8 cellular contexts compared by ENCODE assay signal in the genomic region with DNA sequence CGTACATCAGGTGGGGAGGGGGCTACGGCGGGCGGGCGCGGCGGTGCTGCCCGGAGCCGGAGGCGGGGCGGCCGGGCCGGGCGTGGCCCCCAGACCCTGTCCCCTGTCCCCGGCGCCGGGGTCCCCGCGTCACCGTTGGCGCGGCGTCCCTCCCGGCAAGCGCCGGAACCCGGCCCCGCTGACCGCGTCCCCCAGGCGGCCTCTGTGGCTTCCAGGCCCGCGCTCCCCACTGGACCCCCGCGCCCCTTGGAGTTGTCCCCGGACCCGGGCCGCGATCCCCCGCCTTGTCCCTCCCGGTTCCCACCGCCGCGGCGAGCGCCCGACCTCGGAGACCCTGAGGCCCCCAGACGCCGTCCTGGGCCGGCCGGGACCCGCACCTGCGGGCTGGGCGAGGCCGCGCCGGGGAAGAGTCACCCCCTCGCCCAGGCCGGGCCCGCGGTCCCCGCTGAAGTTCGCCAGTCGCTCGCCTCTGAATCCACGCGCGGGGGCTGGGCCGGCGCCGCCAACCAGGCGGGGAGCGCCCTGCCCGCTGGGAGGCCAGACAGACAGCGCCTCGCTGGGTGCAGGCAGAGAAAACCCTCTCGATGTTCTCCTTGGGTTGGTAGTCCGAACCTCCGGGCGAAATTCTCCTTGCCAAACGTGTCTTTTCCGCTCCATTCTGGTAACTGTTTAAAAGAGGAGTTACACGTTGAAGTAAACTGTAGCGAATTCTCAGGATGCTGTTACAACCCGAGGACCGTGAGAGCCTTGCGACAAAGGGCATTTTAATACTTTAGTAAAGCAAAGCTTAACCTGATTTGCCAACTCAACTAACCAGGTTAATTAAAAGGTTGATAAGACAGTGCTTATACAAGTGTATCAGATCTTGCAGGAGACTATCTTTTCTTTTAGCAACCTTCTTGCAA. TPM values are rescaled to one million over a fixed set of nuclear protein-coding genes. Genes with fewer than 3 reads are reported as not detected.
DNase-seq lines count a peak whose midpoint lies in the region; ATAC-seq and TF ChIP-seq lines count a peak whose summit lies in the region.

No MANE protein-coding gene starts in this region.

- peaks cover 80% of the 10 kb centered on the region for H3K79me2 ChIP-seq in hepatocyte

- H3K27ac ChIP-seq in hepatocyte (peak overlapping the region; percentile 94), rectal smooth muscle tissue (ENCODE audit: low read depth, low read length) (peak overlapping the region; percentile 89)

- H3K9ac ChIP-seq in rectal smooth muscle tissue (ENCODE audit: low read length): peak overlapping the region; percentile 70

- no peaks in the 10 kb centered on the region for H4K20me1 ChIP-seq in hepatocyte (ENCODE audit: insufficient read depth, poor library complexity, severe bottlenecking)

- WGBS in hepatocyte (ENCODE audit: low lambda C conversion rate, missing lambda C conversion rate): 1% methylated on average over 37 of the region's 88 CpGs

- no peak for TF ChIP-seq CTCF in astrocyte of the cerebellum (IDR thresholded peaks at IDR 0.05; ENCODE audit: low read depth, low read length, missing control alignments)
- TF ChIP-seq CTCF in hepatocyte (IDR thresholded peaks at IDR 0.05; ENCODE audit: poor library complexity): no peak

- H3K27me3 ChIP-seq in hepatocyte: no peaks in the 10 kb centered on the region
- no peaks in the 10 kb centered on the region for H3K27me3 ChIP-seq in rectal smooth muscle tissue (ENCODE audit: control insufficient read depth, insufficient read depth, low read length)

- H3K4me3 ChIP-seq in astrocyte of the cerebellum (ENCODE audit: low read depth, low read length) (peak overlapping the region; percentile 67), hepatocyte (peak overlapping the region; percentile 95), rectal smooth muscle tissue (ENCODE audit: low read length) (peak overlapping the region; percentile 84)

- H3K4me2 ChIP-seq in hepatocyte: peak overlapping the region; percentile 76

- H2AFZ ChIP-seq in hepatocyte: peak overlapping the region; percentile 54

- H3K4me1 ChIP-seq in hepatocyte (ENCODE audit: insufficient read depth): peaks cover 12% of the 10 kb centered on the region
- peaks cover 22% of the 10 kb centered on the region for H3K4me1 ChIP-seq in rectal smooth muscle tissue (ENCODE audit: control insufficient read depth, insufficient read depth, low read length)

- no peaks in the 10 kb centered on the region for H3K36me3 ChIP-seq in hepatocyte (replicated peaks; ENCODE audit: insufficient read depth, low read depth)
- no peaks in the 10 kb centered on the region for H3K36me3 ChIP-seq in rectal smooth muscle tissue (ENCODE audit: control insufficient read depth, insufficient read depth, low read length)

- DNase-seq in Ammon's horn (ENCODE audit: low spot score) (peak; percentile 36), GM19238 (ENCODE audit: insufficient read length, low spot score) (peak; percentile 39), T-helper 1 cell (peak; percentile 12 to 37 (median 18)), astrocyte of the cerebellum (ENCODE audit: low read depth) (no peak), hepatocyte (ENCODE audit: low spot score) (peak; percentile 81), NCI-H524 treated with DMSO at 0.1 percent for 48 hours (lab: John Stamatoyannopoulos, UW) (no peak)

- peak; percentile 38 for ATAC-seq in HG03432 (IDR thresholded peaks at IDR 0.05; ENCODE audit: unreplicated experiment)

- no peaks in the 10 kb centered on the region for H3K9me3 ChIP-seq in hepatocyte (ENCODE audit: low read depth)

- in situ Hi-C loops in astrocyte of the cerebellum (cut with HindIII; ENCODE audit: low sequenced_read_pairs): no loop called here

- no peaks in the 10 kb centered on the region for H3K9me2 ChIP-seq in hepatocyte (replicated peaks; ENCODE audit: insufficient read depth)

RNA-seq across cellular contexts. Expression of a gene that starts 0.8 kb away (rescaled TPM):
- 10.9 TPM in 2 replicates for total RNA-seq in hepatocyte
- polyA plus RNA-seq in hepatocyte: 2.1 and 3.4 TPM in 2 replicates

Comparison
In these comparisons a context has a peak if more than half of its experiments do, and no peak if none do; other contexts are left out.
1. DNase-seq: peak in Ammon's horn (single experiment), GM19238 (single experiment), T-helper 1 cell (5 of 5) and hepatocyte (single experiment); none in astrocyte of the cerebellum (single experiment) and NCI-H524 treated with DMSO at 0.1 percent for 48 hours (single experiment).
2. Peak in every context shown above with its lines, with median percentiles within 50 percentile points of each other: H3K4me3 ChIP-seq.